In the genomic region with DNA sequence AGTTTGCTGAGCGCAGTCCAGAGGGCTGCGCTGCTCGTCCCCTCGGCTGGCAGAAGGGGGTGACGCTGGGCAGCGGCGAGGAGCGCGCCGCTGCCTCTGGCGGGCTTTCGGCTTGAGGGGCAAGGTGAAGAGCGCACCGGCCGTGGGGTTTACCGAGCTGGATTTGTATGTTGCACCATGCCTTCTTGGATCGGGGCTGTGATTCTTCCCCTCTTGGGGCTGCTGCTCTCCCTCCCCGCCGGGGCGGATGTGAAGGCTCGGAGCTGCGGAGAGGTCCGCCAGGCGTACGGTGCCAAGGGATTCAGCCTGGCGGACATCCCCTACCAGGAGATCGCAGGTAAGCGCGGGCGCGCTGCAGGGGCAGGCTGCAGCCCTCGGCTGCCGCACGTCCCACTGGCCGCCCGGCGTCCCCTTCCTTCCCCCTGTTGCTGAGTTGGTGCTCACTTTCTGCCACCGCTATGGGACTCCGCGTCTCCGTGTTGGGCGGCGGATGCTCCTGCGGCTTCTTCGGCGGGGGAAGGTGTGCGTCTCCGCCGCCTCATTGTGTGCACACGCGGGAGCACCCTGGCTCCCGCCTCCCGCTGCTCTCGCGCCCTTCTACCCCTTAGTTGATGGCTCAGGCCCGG, we compare ENCODE assay signal across 9 cellular contexts. TPM values are rescaled to one million over a fixed set of nuclear protein-coding genes. Genes with fewer than 3 reads are reported as not detected.
DNase-seq lines count a peak whose midpoint lies in the region; ATAC-seq and TF ChIP-seq lines count a peak whose summit lies in the region.
"Had no signal": no experiment of that assay in that cellular context is flagged by ENCODE, and none has a peak within 500 bp of the region (broad histone marks: within the 10 kb centered on the region; RNA-seq: fewer than 3 reads in every experiment).

No MANE protein-coding gene starts in this region.

- ATAC-seq in gastrocnemius medialis (no peak), HG03460 (IDR thresholded peaks at IDR 0.05; ENCODE audit: unreplicated experiment) (no peak), HG03469 (IDR thresholded peaks at IDR 0.05; ENCODE audit: unreplicated experiment) (no peak), GM19035 (IDR thresholded peaks at IDR 0.05; ENCODE audit: unreplicated experiment) (no peak)
- ATAC-seq: GM12878 had no signal

- no peaks in the 10 kb centered on the region for H3K9me3 ChIP-seq in right atrium auricular region
- no peaks in the 10 kb centered on the region for H3K9me3 ChIP-seq in gastrocnemius medialis

- H3K4me1 ChIP-seq in right atrium auricular region (peaks cover 0 to 12% of the 10 kb centered on the region in 2 donors), gastrocnemius medialis (peaks cover 0 to 16% of the 10 kb centered on the region in 2 donors)

- H3K4me3 ChIP-seq in AG10803 (ENCODE audit: low read length), result peak overlapping the region; percentile 76
- H3K4me3 ChIP-seq in right atrium auricular region, result peak overlapping the region; percentile 44 to 55
- H3K4me3 ChIP-seq in gastrocnemius medialis, result peak overlapping the region; percentile 50 to 52 (median 51)
- H3K4me3 ChIP-seq: GM12878 had no signal

- in situ Hi-C loops in gastrocnemius medialis (cut with MboI; ENCODE audit: low sequenced_read_pairs in 4 of 4), result loop anchor here in 1 of 4 donors (25.0 kb wide), 1 partner anchor 1135 kb away; no protein-coding TSS in a partner anchor

- H3K27me3 ChIP-seq in right atrium auricular region (no peaks in the 10 kb centered on the region), gastrocnemius medialis (peaks cover 7 to 22% (median 21%) of the 10 kb centered on the region in 3 donors)

- peak overlapping the region; percentile 61 to 70 for H3K27ac ChIP-seq in right atrium auricular region
- peak overlapping the region; percentile 57 to 67 (median 58) for H3K27ac ChIP-seq in gastrocnemius medialis

- H3K36me3 ChIP-seq in right atrium auricular region (no peaks in the 10 kb centered on the region), gastrocnemius medialis (no peaks in the 10 kb centered on the region)

- TF ChIP-seq POLR2A in gastrocnemius medialis (IDR thresholded peaks at IDR 0.05), result no peak

- intact Hi-C loops in gastrocnemius medialis (cut with DNase I; ENCODE audit: low total_unique reads), result no loop called here

- TF ChIP-seq CTCF in AG10803 (conservative IDR thresholded peaks at IDR 0.05; ENCODE audit: low read length) (no peak), right atrium auricular region (IDR thresholded peaks at IDR 0.05) (no peak), gastrocnemius medialis (IDR thresholded peaks at IDR 0.05 in 4 of 5, conservative IDR thresholded peaks at IDR 0.05 in 1 of 5) (no peak)

- peak; percentile 54 for DNase-seq in AG10803 (ENCODE audit: low read depth)
- peak; percentile 65 for DNase-seq in LHCN-M2 (ENCODE audit: low read depth)
- peak; percentile 61 for DNase-seq in T1000 (lab: John Stamatoyannopoulos, UW)
- DNase-seq in right atrium auricular region (ENCODE audit: low spot score), result no peak
- DNase-seq in gastrocnemius medialis, result no peak

RNA-seq across cellular contexts. Expression of a gene that starts 0.8 kb away (rescaled TPM):
- total RNA-seq in LHCN-M2 (2014; rRNA removed) (13.0 and 17.0 TPM in 2 replicates), right atrium auricular region (1 to 10 TPM; 1.3 to 3.8 TPM), gastrocnemius medialis (under 1 TPM; 0.47 to 0.88 (median 0.59) TPM)
- polyA plus RNA-seq in LHCN-M2 (2012), result 3.2 TPM
- total RNA-seq: GM12878 had no signal

Comparison
In these comparisons a context has a peak if more than half of its experiments do, and no peak if none do; other contexts are left out.
1. DNase-seq: peak in AG10803 (single experiment), LHCN-M2 (single experiment) and T1000 (single experiment); none in right atrium auricular region (single experiment) and gastrocnemius medialis (0 of 2).
2. Peak in every context shown above with its lines, with median percentiles within 50 percentile points of each other: H3K4me3 ChIP-seq.